ENCODE assay signal across 9 cellular contexts in the genomic region with DNA sequence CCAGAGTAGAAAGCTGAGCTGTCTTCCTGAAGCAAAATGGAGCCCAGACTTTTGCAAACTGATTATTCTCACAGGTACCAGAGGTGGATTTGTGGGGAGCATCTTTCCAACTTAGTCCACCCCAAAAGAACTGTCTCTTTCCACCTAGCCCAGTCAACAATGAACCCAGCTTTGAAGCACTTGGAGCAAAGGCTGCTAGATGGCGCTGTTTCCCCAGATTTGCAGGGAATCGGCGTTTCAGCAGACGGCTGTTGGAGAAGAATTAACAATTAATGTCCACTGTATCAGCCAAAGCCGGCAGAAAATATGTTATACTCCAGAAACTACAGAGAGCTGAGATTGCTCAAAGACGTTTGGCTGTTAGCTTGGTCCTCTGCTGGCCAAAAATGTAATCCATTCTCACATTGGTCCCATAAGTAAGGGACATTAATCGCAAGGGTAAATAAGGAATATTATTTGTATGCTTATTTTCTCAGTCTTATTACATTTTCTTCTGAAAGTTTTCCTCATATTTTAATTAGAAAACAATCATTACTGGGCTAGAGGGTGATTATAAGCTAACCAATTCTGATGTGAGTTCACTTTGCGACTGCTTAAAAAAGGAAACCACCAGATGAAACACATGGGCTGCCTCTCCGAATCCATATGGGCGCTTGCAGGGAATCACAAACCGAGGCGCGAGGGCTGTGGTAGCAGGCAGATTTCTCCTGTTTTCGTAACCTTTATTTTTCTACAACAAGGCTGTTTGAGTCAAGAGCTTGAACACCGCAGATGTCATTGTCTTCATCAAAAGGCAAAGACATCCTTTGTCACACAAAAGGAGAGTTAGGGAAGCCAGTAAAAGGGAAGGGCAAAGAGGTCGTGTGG.
A peak's percentile ranks its signal among the peaks of the same experiment; 100 is the strongest.
DNase-seq lines count a peak whose midpoint lies in the region; ATAC-seq and TF ChIP-seq lines count a peak whose summit lies in the region.
"Had no signal": no experiment of that assay in that cellular context is flagged by ENCODE, and none has a peak within 500 bp of the region (broad histone marks: within the 10 kb centered on the region; RNA-seq: fewer than 3 reads in every experiment).

No MANE protein-coding gene starts in this region.

- H3K36me3 Mint-ChIP-seq in Caco-2 (ENCODE audit: insufficient read depth, unreplicated experiment), result no peaks in the 10 kb centered on the region

- no peak overlapping the region for H3K4me3 Mint-ChIP-seq in Caco-2 (ENCODE audit: unreplicated experiment)
- H3K4me3 Mint-ChIP-seq: T-helper 1 cell treated with Interleukin-12 subunit alpha and Interleukin-12 subunit beta and Interleukin-4 antibody, amounts not matched to agents 30 μg/mL and 1 μg/mL, for 36 hours had no signal

- intact Hi-C loops in Caco-2 (cut with micrococcal nuclease; ENCODE audit: unreplicated experiment), result no loop called here

- H3K79me1 ChIP-seq in mesendoderm (ENCODE audit: low read length), result no peaks in the 10 kb centered on the region

- H3K4me1 ChIP-seq in Caco-2, result no peaks in the 10 kb centered on the region
- H3K4me1 ChIP-seq in ectodermal cell (ENCODE audit: control insufficient read depth, insufficient read depth, low read length), result peaks cover 20% of the 10 kb centered on the region
- peaks cover 8% of the 10 kb centered on the region for H3K4me1 ChIP-seq in mesendoderm (ENCODE audit: control insufficient read depth, low read depth, low read length)

- peak overlapping the region; percentile 61 for H2BK5ac ChIP-seq in mesendoderm (ENCODE audit: low read length)

- H3K27me3 ChIP-seq in Caco-2 (replicated peaks; ENCODE audit: control insufficient read depth, insufficient read depth, low read length) (no peaks in the 10 kb centered on the region), ectodermal cell (ENCODE audit: control insufficient read depth, insufficient read depth, low read length, poor library complexity, severe bottlenecking) (no peaks in the 10 kb centered on the region), mesendoderm (ENCODE audit: insufficient read depth, low read length, poor library complexity) (no peaks in the 10 kb centered on the region)

- no peaks in the 10 kb centered on the region for H3K79me2 ChIP-seq in mesendoderm (ENCODE audit: control insufficient read depth, insufficient read depth, low read length)

- no peak overlapping the region for H3K4me2 ChIP-seq in mesendoderm (ENCODE audit: low read length)

- no peak overlapping the region for H4K8ac ChIP-seq in mesendoderm (ENCODE audit: low read depth, low read length)

- H3K4me1 Mint-ChIP-seq in Caco-2 (ENCODE audit: low read depth, unreplicated experiment), result no peaks in the 10 kb centered on the region

- peak overlapping the region; percentile 47 for H3K18ac ChIP-seq in mesendoderm (ENCODE audit: low read length)

- BruUV-seq in Caco-2 (replicated peaks; lab: Mats Ljungman, UMichigan), result no TSS peak

- H3K56ac ChIP-seq in mesendoderm (ENCODE audit: low read length), result peak overlapping the region; percentile 61

- peak; percentile 39 to 63 for TF ChIP-seq CTCF in Caco-2 (IDR thresholded peaks at IDR 0.05; ENCODE audit: insufficient read depth in 1 of 2, low read depth in 1 of 2, low read length in 1 of 2, severe bottlenecking in 1 of 2, unreplicated experiment in 1 of 2)
- TF ChIP-seq CTCF in LNCaP clone FGC (IDR thresholded peaks at IDR 0.05; ENCODE audit: control insufficient read depth, extremely low read depth, insufficient read depth), result peak; percentile 96

- no peak overlapping the region for H4K5ac ChIP-seq in mesendoderm (ENCODE audit: low read length)

- peak; percentile 29 to 42 for DNase-seq in Caco-2
- peak; percentile 31 for DNase-seq in LNCaP clone FGC (ENCODE audit: low read depth)
- peak; percentile 23 for DNase-seq in RPMI7951 (ENCODE audit: low read depth)
- peak; percentile 77 for DNase-seq in mesendoderm
- no peak for DNase-seq in glomerular visceral epithelial cell (ENCODE audit: extremely low spot score)

- H3K27ac ChIP-seq in ectodermal cell (ENCODE audit: insufficient read depth, low read depth, low read length, poor library complexity, severe bottlenecking) (peak overlapping the region; percentile 38), mesendoderm (ENCODE audit: low read depth, low read length) (no peak overlapping the region)

- WGBS in ectodermal cell, 2 experiments, result 24 to 25% methylated on average over 15 of the region's 16 CpGs
- WGBS in mesendoderm (ENCODE audit: extremely low coverage, insufficient coverage, low lambda C conversion rate), result no CpG with 5 or more reads among the region's 16 CpGs

- no peaks in the 10 kb centered on the region for H3K9me3 Mint-ChIP-seq in Caco-2 (ENCODE audit: unreplicated experiment)
- H3K9me3 Mint-ChIP-seq: T-helper 1 cell treated with Interleukin-12 subunit alpha and Interleukin-12 subunit beta and Interleukin-4 antibody, amounts not matched to agents 30 μg/mL and 1 μg/mL, for 36 hours had no signal

- H2AK5ac ChIP-seq in mesendoderm (ENCODE audit: low read length), result no peak overlapping the region

- ATAC-seq in GM18870 (IDR thresholded peaks at IDR 0.05; ENCODE audit: unreplicated experiment), result peak; percentile 63
- ATAC-seq in GM21825 (IDR thresholded peaks at IDR 0.05; ENCODE audit: unreplicated experiment), result no peak

- POLR2A ChIA-PET in Caco-2 (lab: Charles Lee), result no interaction called here

- no peak overlapping the region for H3K27ac Mint-ChIP-seq in Caco-2 (ENCODE audit: unreplicated experiment)
- H3K27ac Mint-ChIP-seq: T-helper 1 cell treated with Interleukin-12 subunit alpha and Interleukin-12 subunit beta and Interleukin-4 antibody, amounts not matched to agents 30 μg/mL and 1 μg/mL, for 36 hours had no signal

- CTCF ChIA-PET in Caco-2 (lab: Charles Lee), result interaction anchor here (0.7 kb wide), 1 partner anchor 424 kb away, joined by 3 read pairs; a partner anchor contains a TSS

- H3K36me3 ChIP-seq in Caco-2 (ENCODE audit: control insufficient read depth, insufficient read depth, low read length) (no peaks in the 10 kb centered on the region), ectodermal cell (ENCODE audit: control insufficient read depth, insufficient read depth, low read length) (no peaks in the 10 kb centered on the region), mesendoderm (ENCODE audit: control insufficient read depth, insufficient read depth, low read length) (no peaks in the 10 kb centered on the region)

- peak overlapping the region; percentile 72 for H3K4ac ChIP-seq in mesendoderm (ENCODE audit: low read depth, low read length)

- H3K23ac ChIP-seq in mesendoderm (ENCODE audit: low read length), result peak overlapping the region; percentile 45

- H2BK120ac ChIP-seq in mesendoderm (ENCODE audit: low read depth, low read length), result no peak overlapping the region

- H3K9me3 ChIP-seq in Caco-2 (no peaks in the 10 kb centered on the region), ectodermal cell (ENCODE audit: control insufficient read depth, low read length) (no peaks in the 10 kb centered on the region)

- H3K9ac ChIP-seq in mesendoderm (ENCODE audit: low read length), result peak overlapping the region; percentile 34

- H3K27me3 Mint-ChIP-seq in Caco-2 (ENCODE audit: insufficient read depth, unreplicated experiment), result peaks cover 3% of the 10 kb centered on the region

- H2BK15ac ChIP-seq in mesendoderm (replicated peaks; ENCODE audit: low read depth), result no peak overlapping the region

- no peak overlapping the region for H3K4me3 ChIP-seq in Caco-2 (ENCODE audit: low read depth, low read length)
- H3K4me3 ChIP-seq in LNCaP clone FGC (ENCODE audit: low read depth, low read length), result no peak overlapping the region
- H3K4me3 ChIP-seq in ectodermal cell (ENCODE audit: insufficient read depth, low read depth, low read length), result no peak overlapping the region
- no peak overlapping the region for H3K4me3 ChIP-seq in mesendoderm (ENCODE audit: low read length)
